Comparison of ENCODE assay signal across 17 cellular contexts in the genomic region with DNA sequence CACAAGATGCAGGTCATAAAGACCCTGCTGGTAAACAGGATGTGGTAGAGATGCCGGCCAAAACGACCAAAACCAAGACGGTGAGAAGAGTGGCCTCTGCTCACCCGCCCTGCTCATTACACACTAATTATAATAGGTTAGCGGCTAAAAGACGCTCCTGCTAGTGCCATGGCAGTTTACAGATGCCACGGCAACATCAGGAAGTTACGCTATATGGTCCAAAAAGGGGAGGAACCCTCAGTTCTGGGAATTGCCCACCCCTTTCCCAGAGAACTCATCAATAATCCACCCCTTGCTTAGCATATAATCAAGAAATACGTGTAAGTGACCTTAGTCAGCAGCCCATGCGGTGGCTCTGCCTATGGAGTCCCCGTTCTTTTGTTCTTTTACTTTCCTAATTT. TPM values are rescaled to one million over a fixed set of nuclear protein-coding genes. Genes with fewer than 3 reads are reported as not detected.
DNase-seq lines count a peak whose midpoint lies in the region; ATAC-seq, FAIRE-seq and TF ChIP-seq lines count a peak whose summit lies in the region.
"Had no signal": no experiment of that assay in that cellular context is flagged by ENCODE, and none has a peak within 500 bp of the region (broad histone marks: within the 10 kb centered on the region; RNA-seq: fewer than 3 reads in every experiment).

No MANE protein-coding gene starts in this region.

- TF ChIP-seq CTCF in activated CD8-positive, alpha-beta T cell treated with anti-CD3 and anti-CD28 coated beads for 36 hours (IDR thresholded peaks at IDR 0.05), result no peak
- TF ChIP-seq CTCF in ascending aorta (IDR thresholded peaks at IDR 0.05) (no peak), pancreas (IDR thresholded peaks at IDR 0.05) (no peak), tibial nerve (IDR thresholded peaks at IDR 0.05) (no peak)

- 42 to 58% methylated on average over 11 of the region's 11 CpGs for WGBS in pancreas, 2 donors
- WGBS in tibial nerve, 2 donors, result 55% methylated on average over 11 of the region's 11 CpGs

- H3K27me3 Mint-ChIP-seq in activated CD8-positive, alpha-beta T cell treated with anti-CD3 and anti-CD28 coated beads for 36 hours, result no peaks in the 10 kb centered on the region
- H3K27me3 Mint-ChIP-seq in naive thymus-derived CD8-positive, alpha-beta T cell, result peaks cover 0 to 4% (median 0%) of the 10 kb centered on the region in 5 donors

- H3K36me3 ChIP-seq in ascending aorta (no peaks in the 10 kb centered on the region), pancreas (no peaks in the 10 kb centered on the region), tibial nerve (no peaks in the 10 kb centered on the region)

- peak overlapping the region; percentile 57 for H3K4me3 Mint-ChIP-seq in activated CD8-positive, alpha-beta T cell treated with anti-CD3 and anti-CD28 coated beads for 36 hours
- H3K4me3 Mint-ChIP-seq in naive thymus-derived CD8-positive, alpha-beta T cell, result peak overlapping the region; percentile 68 to 90 (median 85)

- CTCF ChIA-PET in activated CD8-positive, alpha-beta T cell treated with anti-CD3 and anti-CD28 coated beads for 36 hours (lab: Charles Lee), result no interaction called here

- in situ Hi-C loops in KBM-7 (cut with MboI; ENCODE audit: low pct_unique_long_range_greater_than_20kb, low sequenced_read_pairs), result no loop called here

- intact Hi-C loops in activated CD8-positive, alpha-beta T cell treated with anti-CD3 and anti-CD28 coated beads for 36 hours (cut with micrococcal nuclease), result no loop called here
- intact Hi-C loops in ascending aorta (cut with DNase I) (no loop called here), pancreas (cut with DNase I) (no loop called here)

- ATAC-seq in activated CD4-positive, CD25-positive, alpha-beta regulatory T cell treated with anti-CD3 and anti-CD28 coated beads, Interleukin-2, amount 50 U/mL, for 24 hours, result peak; percentile 48 to 72
- ATAC-seq in activated CD8-positive, alpha-beta T cell treated with anti-CD3 and anti-CD28 coated beads for 36 hours, result peak; percentile 79
- peak in 1 of 2 donors; percentile 47 for ATAC-seq in naive thymus-derived CD8-positive, alpha-beta T cell
- ATAC-seq in pancreas, result no peak
- ATAC-seq: A549 had no signal

- no peaks in the 10 kb centered on the region for H3K27me3 ChIP-seq in ascending aorta
- H3K27me3 ChIP-seq in pancreas, result no peaks in the 10 kb centered on the region
- H3K27me3 ChIP-seq in tibial nerve, result peaks cover 0 to 75% of the 10 kb centered on the region in 2 donors

- DNase-seq in activated CD4-positive, CD25-positive, alpha-beta regulatory T cell treated with anti-CD3 and anti-CD28 coated beads, Interleukin-2, amount 50 U/mL, for 72 hours, result no peak
- peak; percentile 71 for DNase-seq in KBM-7
- DNase-seq in activated CD8-positive, alpha-beta T cell treated with anti-CD3 and anti-CD28 coated beads for 36 hours, result peak; percentile 67
- DNase-seq in naive thymus-derived CD8-positive, alpha-beta T cell, result peak in 1 of 10 donors; percentile 35
- DNase-seq in ascending aorta (ENCODE audit: low spot score in 2 of 2), result no peak
- no peak for DNase-seq in pancreas
- DNase-seq in tibial nerve (ENCODE audit: low spot score in 2 of 2), result no peak
- DNase-seq: cerebellar nuclear complex, DMS53, NCI-H2227 treated with DMSO at 0.1 percent for 48 hours, nucleus accumbens, T1000 had no signal

- no peak for TF ChIP-seq POLR2A in tibial nerve (IDR thresholded peaks at IDR 0.05)

- no peak for TF ChIP-seq EP300 in tibial nerve (IDR thresholded peaks at IDR 0.05)

- H3K27ac ChIP-seq in ascending aorta, result no peak overlapping the region
- H3K27ac ChIP-seq in pancreas, result no peak overlapping the region
- H3K27ac ChIP-seq in tibial nerve, result no peak overlapping the region
- H3K27ac ChIP-seq: A549 had no signal

- peak overlapping the region; percentile 52 for H3K27ac Mint-ChIP-seq in activated CD8-positive, alpha-beta T cell treated with anti-CD3 and anti-CD28 coated beads for 36 hours
- peak overlapping the region in 9 of 10 donors; percentile 24 to 92 (median 59) for H3K27ac Mint-ChIP-seq in naive thymus-derived CD8-positive, alpha-beta T cell

- POLR2A ChIA-PET in activated CD8-positive, alpha-beta T cell treated with anti-CD3 and anti-CD28 coated beads for 36 hours (lab: Charles Lee), result no interaction called here
- POLR2A ChIA-PET in naive thymus-derived CD8-positive, alpha-beta T cell (lab: Charles Lee), result no interaction called here

- H3K4me1 ChIP-seq in ascending aorta, result no peaks in the 10 kb centered on the region
- H3K4me1 ChIP-seq in pancreas, result no peaks in the 10 kb centered on the region
- H3K4me1 ChIP-seq in tibial nerve, result no peaks in the 10 kb centered on the region
- H3K4me1 ChIP-seq: A549 had no signal

- no peak for FAIRE-seq in pancreas (lab: Jason Lieb, UNC)
- FAIRE-seq: A549 had no signal

- H3K36me3 Mint-ChIP-seq in activated CD8-positive, alpha-beta T cell treated with anti-CD3 and anti-CD28 coated beads for 36 hours (ENCODE audit: low read depth), result no peaks in the 10 kb centered on the region
- no peaks in the 10 kb centered on the region for H3K36me3 Mint-ChIP-seq in naive thymus-derived CD8-positive, alpha-beta T cell

- no peaks in the 10 kb centered on the region for H3K9me3 Mint-ChIP-seq in activated CD8-positive, alpha-beta T cell treated with anti-CD3 and anti-CD28 coated beads for 36 hours
- no peaks in the 10 kb centered on the region for H3K9me3 Mint-ChIP-seq in naive thymus-derived CD8-positive, alpha-beta T cell

- peaks cover 7% of the 10 kb centered on the region for H3K4me1 Mint-ChIP-seq in activated CD8-positive, alpha-beta T cell treated with anti-CD3 and anti-CD28 coated beads for 36 hours (ENCODE audit: low read depth)
- peaks cover 0 to 8% (median 4%) of the 10 kb centered on the region in 4 donors for H3K4me1 Mint-ChIP-seq in naive thymus-derived CD8-positive, alpha-beta T cell

- H3K4me3 ChIP-seq in ascending aorta, result no peak overlapping the region
- H3K4me3 ChIP-seq in pancreas, result no peak overlapping the region
- peak overlapping the region in 1 of 4 donors; percentile 28 for H3K4me3 ChIP-seq in tibial nerve
- H3K4me3 ChIP-seq: A549 had no signal

- H3K9me3 ChIP-seq in ascending aorta (no peaks in the 10 kb centered on the region), pancreas (no peaks in the 10 kb centered on the region), tibial nerve (no peaks in the 10 kb centered on the region)
- H3K9me3 ChIP-seq: A549 had no signal

RNA-seq across cellular contexts. Expression of gene BHLHE23, which starts 17.6 kb away (rescaled TPM):
- not detected for total RNA-seq in activated CD8-positive, alpha-beta T cell treated with anti-CD3 and anti-CD28 coated beads for 36 hours
- not detected for total RNA-seq in naive thymus-derived CD8-positive, alpha-beta T cell
- not detected for polyA plus RNA-seq in naive thymus-derived CD8-positive, alpha-beta T cell
- total RNA-seq in ascending aorta (not detected), pancreas (not detected), tibial nerve (not detected)
- polyA plus RNA-seq in pancreas, result not detected
- total RNA-seq: liver had no signal
- polyA plus RNA-seq: A549, esophagus, liver, urinary bladder had no signal

RNA-seq across cellular contexts. Expression of gene SLC17A9, which starts 36.7 kb away (rescaled TPM):
- total RNA-seq in activated CD8-positive, alpha-beta T cell treated with anti-CD3 and anti-CD28 coated beads for 36 hours, result 10 to 100 TPM; 78.5 to 78.7 TPM
- total RNA-seq in naive thymus-derived CD8-positive, alpha-beta T cell, result 10 to 100 TPM; 11.3 TPM
- 1 to 10 TPM; 1.2 to 2.0 (median 1.5) TPM for polyA plus RNA-seq in naive thymus-derived CD8-positive, alpha-beta T cell
- total RNA-seq in ascending aorta (30.0 TPM), pancreas (1 to 10 TPM in 5 of 6 donors, under 1 TPM in 1; 0.63 to 7.7 (median 2.3) TPM), tibial nerve (10 to 100 TPM in 1 of 4 donors, 1 to 10 TPM in 3; 3.9 to 13.5 (median 4.5) TPM)
- polyA plus RNA-seq in pancreas, result 1 to 10 TPM; 3.5 to 6.2 TPM

RNA-seq across cellular contexts. Expression of gene GID8, which starts 51.3 kb away (rescaled TPM):
- total RNA-seq in activated CD8-positive, alpha-beta T cell treated with anti-CD3 and anti-CD28 coated beads for 36 hours, result 10 to 100 TPM; 39.2 to 42.2 TPM
- total RNA-seq in naive thymus-derived CD8-positive, alpha-beta T cell, result 10 to 100 TPM; 57.7 to 61.2 TPM
- 10 to 100 TPM; 20.2 to 24.4 (median 21.1) TPM for polyA plus RNA-seq in naive thymus-derived CD8-positive, alpha-beta T cell
- total RNA-seq in ascending aorta, result 9.2 TPM
- 10 to 100 TPM; 13.1 to 22.4 (median 16.6) TPM for total RNA-seq in pancreas
- polyA plus RNA-seq in pancreas, result 10 to 100 TPM in 1 of 2 donors, 1 to 10 TPM in 1; 6.0 to 14.6 TPM
- 10 to 100 TPM; 23.4 to 33.4 (median 29.7) TPM for total RNA-seq in tibial nerve

Comparison
In these comparisons a context has a peak if more than half of its experiments do, and no peak if none do; other contexts are left out.
1. ATAC-seq: peak in activated CD4-positive, CD25-positive, alpha-beta regulatory T cell treated with anti-CD3 and anti-CD28 coated beads, Interleukin-2, amount 50 U/mL, for 24 hours (2 of 2) and activated CD8-positive, alpha-beta T cell treated with anti-CD3 and anti-CD28 coated beads for 36 hours (single experiment); none in pancreas (0 of 4).
2. DNase-seq: peak in KBM-7 (single experiment) and activated CD8-positive, alpha-beta T cell treated with anti-CD3 and anti-CD28 coated beads for 36 hours (single experiment); none in activated CD4-positive, CD25-positive, alpha-beta regulatory T cell treated with anti-CD3 and anti-CD28 coated beads, Interleukin-2, amount 50 U/mL, for 72 hours (single experiment), ascending aorta (0 of 2), pancreas (0 of 6) and tibial nerve (0 of 2).